3 cellular contexts compared by ENCODE assay signal in genomic region chr21:44810829-44811228, GRCh38.
TF ChIP-seq lines count a peak whose summit lies in the region.

No MANE protein-coding gene starts in this region.

TF ChIP-seq in HEK293T, 16 proteins besides CTCF, POLR2A, EP300 and RAD21:
- TF ChIP-seq SUZ12 (IDR thresholded peaks at IDR 0.05) = no peak
- peak; percentile 92 for TF ChIP-seq TARDBP (IDR thresholded peaks at IDR 0.05)

TF ChIP-seq in GM12878, 131 proteins besides CTCF, POLR2A, EP300 and RAD21:
- TF ChIP-seq ATF7 (IDR thresholded peaks at IDR 0.05; ENCODE audit: low read depth) (0 out of 2 replicates have a peak, but pooled peaks have one; percentile 21), TCF3 (IDR thresholded peaks at IDR 0.05; ENCODE audit: borderline replicate concordance, insufficient read depth, low read depth, low read length) (0 out of 2 replicates have a peak, but pooled peaks have one; percentile 47), NBN (IDR thresholded peaks at IDR 0.05) (0 out of 2 replicates have a peak, but pooled peaks have one; percentile 15), MYC (IDR thresholded peaks at IDR 0.05; ENCODE audit: insufficient read depth, insufficient read length, insufficient replicate concordance, low read length, severe bottlenecking) (no peak), BCL3 (IDR thresholded peaks at IDR 0.05; ENCODE audit: borderline replicate concordance, insufficient read depth, low read depth, low read length, poor library complexity, severe bottlenecking) (peak; percentile 90), KLF5 (IDR thresholded peaks at IDR 0.05; ENCODE audit: partially characterized antibody) (no peak), EGR1 (IDR thresholded peaks at IDR 0.05; ENCODE audit: borderline replicate concordance in 1 of 2, low read depth in 2 of 2, low read length in 2 of 2) (peak in 1 of 2 experiments; percentile 56; a peak in 1 of 3 replicates), E4F1 (IDR thresholded peaks at IDR 0.05; ENCODE audit: borderline replicate concordance, partially characterized antibody) (no peak)
- TF ChIP-seq, protein P1, sequence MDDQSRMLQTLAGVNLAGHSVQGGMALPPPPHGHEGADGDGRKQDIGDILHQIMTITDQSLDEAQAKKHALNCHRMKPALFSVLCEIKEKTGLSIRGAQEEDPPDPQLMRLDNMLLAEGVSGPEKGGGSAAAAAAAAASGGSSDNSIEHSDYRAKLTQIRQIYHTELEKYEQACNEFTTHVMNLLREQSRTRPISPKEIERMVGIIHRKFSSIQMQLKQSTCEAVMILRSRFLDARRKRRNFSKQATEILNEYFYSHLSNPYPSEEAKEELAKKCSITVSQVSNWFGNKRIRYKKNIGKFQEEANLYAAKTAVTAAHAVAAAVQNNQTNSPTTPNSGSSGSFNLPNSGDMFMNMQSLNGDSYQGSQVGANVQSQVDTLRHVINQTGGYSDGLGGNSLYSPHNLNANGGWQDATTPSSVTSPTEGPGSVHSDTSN (IDR thresholded peaks at IDR 0.05; ENCODE audit: insufficient replicate concordance, low read depth, low read length) = peak; percentile 2
TF ChIP-seq in GM12878: peak in this region for 6.

TF ChIP-seq in SK-N-SH, 30 proteins besides CTCF, POLR2A, EP300 and RAD21:
- TF ChIP-seq ZBTB33 (IDR thresholded peaks at IDR 0.05; ENCODE audit: borderline replicate concordance, low read depth) (no peak), YY1 (IDR thresholded peaks at IDR 0.05; ENCODE audit: low read depth) (no peak), SIN3A (IDR thresholded peaks at IDR 0.05; ENCODE audit: borderline replicate concordance, low read depth, low read length) (no peak)
